Comparison of ENCODE assay signal across 8 cellular contexts in the genomic region with DNA sequence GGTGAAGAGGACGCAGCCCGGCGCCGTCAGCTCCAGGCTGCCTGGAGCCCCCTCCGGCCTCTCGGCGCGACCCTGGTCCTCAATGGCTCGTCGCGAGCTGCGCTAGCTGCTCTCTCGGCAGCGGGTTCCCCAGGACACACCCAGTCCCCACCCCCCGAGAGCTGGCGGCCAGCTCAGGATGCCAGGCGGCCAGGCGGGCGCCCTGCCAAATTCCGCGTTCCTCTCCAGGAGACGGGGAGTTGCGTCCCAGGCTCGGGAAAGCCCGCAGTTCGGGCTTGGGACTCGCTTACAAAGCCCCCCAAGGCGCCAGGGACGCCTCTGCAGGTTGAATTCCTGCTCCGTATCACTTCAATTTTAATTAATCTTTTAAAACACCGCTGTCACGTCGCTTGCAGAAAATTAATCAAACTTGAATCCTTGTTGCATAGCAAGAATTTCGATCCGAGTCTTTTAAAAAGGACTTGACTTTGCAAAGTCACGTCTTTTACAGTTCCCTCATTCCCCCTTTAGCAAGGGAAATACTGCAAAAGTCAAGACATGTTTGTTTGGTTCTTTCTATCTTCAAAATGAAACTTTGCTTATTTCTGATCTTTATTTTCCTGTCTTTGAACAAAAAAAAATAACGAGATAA. TPM values are rescaled to one million over a fixed set of nuclear protein-coding genes. Genes with fewer than 3 reads are reported as not detected.
A peak's percentile ranks its signal among the peaks of the same experiment; 100 is the strongest.
DNase-seq lines count a peak whose midpoint lies in the region; ATAC-seq and TF ChIP-seq lines count a peak whose summit lies in the region.

No MANE protein-coding gene starts in this region.

- H3K4me1 Mint-ChIP-seq in T-helper 1 cell treated with Interleukin-12 subunit alpha and Interleukin-12 subunit beta and Interleukin-4 antibody, amounts not matched to agents 30 μg/mL and 1 μg/mL, for 36 hours (ENCODE audit: low read depth), result peaks cover 18% of the 10 kb centered on the region
- H3K4me1 Mint-ChIP-seq in stimulated activated naive B cell treated with anti-CD40 and anti-IgM and Interleukin-4, amounts not matched to agents 10 μg/mL and 1 μg/mL and 100 μg/mL, for 72 hours, result peaks cover 19 to 45% of the 10 kb centered on the region in 2 donors

- H3K9me3 Mint-ChIP-seq in T-helper 1 cell treated with Interleukin-12 subunit alpha and Interleukin-12 subunit beta and Interleukin-4 antibody, amounts not matched to agents 30 μg/mL and 1 μg/mL, for 36 hours, result no peaks in the 10 kb centered on the region
- H3K9me3 Mint-ChIP-seq in stimulated activated naive B cell treated with anti-CD40 and anti-IgM and Interleukin-4, amounts not matched to agents 10 μg/mL and 1 μg/mL and 100 μg/mL, for 72 hours, result no peaks in the 10 kb centered on the region

- H3K4me2 ChIP-seq in MM.1S (ENCODE audit: low read depth, low read length), result peak overlapping the region; percentile 100

- H3K4me1 ChIP-seq in MM.1S (ENCODE audit: low read length), result no peaks in the 10 kb centered on the region
- peaks cover 45% of the 10 kb centered on the region for H3K4me1 ChIP-seq in effector memory CD4-positive, alpha-beta T cell (ENCODE audit: control insufficient read depth, insufficient read depth, low read length, poor library complexity, severe bottlenecking)

- no peak overlapping the region for H3K27ac ChIP-seq in MM.1S (ENCODE audit: low read length)
- no peak overlapping the region for H3K27ac ChIP-seq in effector memory CD4-positive, alpha-beta T cell (ENCODE audit: insufficient read depth, low read length, poor library complexity, severe bottlenecking)

- H3K27ac Mint-ChIP-seq in T-helper 1 cell treated with Interleukin-12 subunit alpha and Interleukin-12 subunit beta and Interleukin-4 antibody, amounts not matched to agents 30 μg/mL and 1 μg/mL, for 36 hours, result no peak overlapping the region
- H3K27ac Mint-ChIP-seq in stimulated activated naive B cell treated with anti-CD40 and anti-IgM and Interleukin-4, amounts not matched to agents 10 μg/mL and 1 μg/mL and 100 μg/mL, for 72 hours, result no peak overlapping the region

- H3K36me3 Mint-ChIP-seq in T-helper 1 cell treated with Interleukin-12 subunit alpha and Interleukin-12 subunit beta and Interleukin-4 antibody, amounts not matched to agents 30 μg/mL and 1 μg/mL, for 36 hours (ENCODE audit: low read depth), result no peaks in the 10 kb centered on the region
- H3K36me3 Mint-ChIP-seq in stimulated activated naive B cell treated with anti-CD40 and anti-IgM and Interleukin-4, amounts not matched to agents 10 μg/mL and 1 μg/mL and 100 μg/mL, for 72 hours, result no peaks in the 10 kb centered on the region

- no peaks in the 10 kb centered on the region for H3K79me2 ChIP-seq in MM.1S (ENCODE audit: low read length)

- H3K4me3 ChIP-seq in MM.1S (ENCODE audit: low read length), result peak overlapping the region; percentile 84
- peak overlapping the region; percentile 81 for H3K4me3 ChIP-seq in effector memory CD4-positive, alpha-beta T cell (ENCODE audit: insufficient read depth, low read depth, low read length, poor library complexity, severe bottlenecking)
- peak overlapping the region; percentile 58 for H3K4me3 ChIP-seq in lower leg skin (ENCODE audit: low read depth, poor library complexity, severe bottlenecking)

- H3K27me3 ChIP-seq in MM.1S (replicated peaks; ENCODE audit: insufficient read depth, low read length), result peaks cover 47% of the 10 kb centered on the region
- H3K27me3 ChIP-seq in effector memory CD4-positive, alpha-beta T cell (replicated peaks; ENCODE audit: control insufficient read depth, insufficient read depth, low read length, poor library complexity, severe bottlenecking), result peaks cover 61% of the 10 kb centered on the region

- ATAC-seq in stimulated activated naive B cell treated with anti-CD40 and anti-IgM and Interleukin-4, amounts not matched to agents 10 μg/mL and 1 μg/mL and 100 μg/mL, for 72 hours (replicated peaks), result no peak
- ATAC-seq in GM21528 (IDR thresholded peaks at IDR 0.05; ENCODE audit: low FRiP score, unreplicated experiment), result no peak

- intact Hi-C loops in lower leg skin (cut with DNase I; ENCODE audit: low total_unique reads), result loop anchor here (5.0 to 10.0 kb wide), 2 partner anchors 212 to 455 kb away; no protein-coding TSS in a partner anchor

- peak overlapping the region; percentile 99 for H2AFZ ChIP-seq in MM.1S (ENCODE audit: low read length)

- TF ChIP-seq CTCF in MM.1S (IDR thresholded peaks at IDR 0.05; ENCODE audit: low read length), result no peak
- no peak for TF ChIP-seq CTCF in lower leg skin (IDR thresholded peaks at IDR 0.05)

- no peak for TF ChIP-seq POLR2A in lower leg skin (IDR thresholded peaks at IDR 0.05)

- H3K4me3 Mint-ChIP-seq in T-helper 1 cell treated with Interleukin-12 subunit alpha and Interleukin-12 subunit beta and Interleukin-4 antibody, amounts not matched to agents 30 μg/mL and 1 μg/mL, for 36 hours, result peak overlapping the region; percentile 54
- peak overlapping the region; percentile 83 to 85 for H3K4me3 Mint-ChIP-seq in stimulated activated naive B cell treated with anti-CD40 and anti-IgM and Interleukin-4, amounts not matched to agents 10 μg/mL and 1 μg/mL and 100 μg/mL, for 72 hours

- peaks cover 3% of the 10 kb centered on the region; the same call in 1 of the 2 replicates for H3F3A ChIP-seq in MM.1S (ENCODE audit: insufficient read depth, low read length)

- no peaks in the 10 kb centered on the region for H3K9me2 ChIP-seq in MM.1S (replicated peaks; ENCODE audit: insufficient read depth, low read length)

- H3K9ac ChIP-seq in MM.1S (ENCODE audit: low read length), result no peak overlapping the region; the same call in 1 of the 2 replicates

- 2 to 4% methylated on average over 20 to 35 of the region's 37 CpGs for WGBS in lower leg skin, 2 donors

- peaks cover 78% of the 10 kb centered on the region for H3K27me3 Mint-ChIP-seq in T-helper 1 cell treated with Interleukin-12 subunit alpha and Interleukin-12 subunit beta and Interleukin-4 antibody, amounts not matched to agents 30 μg/mL and 1 μg/mL, for 36 hours (ENCODE audit: low read depth)
- H3K27me3 Mint-ChIP-seq in stimulated activated naive B cell treated with anti-CD40 and anti-IgM and Interleukin-4, amounts not matched to agents 10 μg/mL and 1 μg/mL and 100 μg/mL, for 72 hours, result peaks cover 49 to 64% of the 10 kb centered on the region in 2 donors

- H3K9me3 ChIP-seq in MM.1S (replicated peaks; ENCODE audit: insufficient read depth, low read length), result no peaks in the 10 kb centered on the region
- no peaks in the 10 kb centered on the region for H3K9me3 ChIP-seq in effector memory CD4-positive, alpha-beta T cell (ENCODE audit: control insufficient read depth, low read length)

- no peaks in the 10 kb centered on the region for H4K20me1 ChIP-seq in MM.1S (ENCODE audit: insufficient read depth, low read length)

- DNase-seq in T-helper 1 cell (no peak), MM.1S (peak; percentile 30), T1000 (lab: John Stamatoyannopoulos, UW) (peak; percentile 100), lower leg skin (ENCODE audit: low spot score in 2 of 2) (peak; percentile 83 to 97)
- no peak for DNase-seq in effector memory CD4-positive, alpha-beta T cell
- DNase-seq in stimulated activated naive B cell treated with anti-CD40 and anti-IgM and Interleukin-4, amounts not matched to agents 10 μg/mL and 1 μg/mL and 100 μg/mL, for 72 hours, result no peak

- no peaks in the 10 kb centered on the region for H3K36me3 ChIP-seq in MM.1S (replicated peaks; ENCODE audit: insufficient read depth, low read length)
- H3K36me3 ChIP-seq in effector memory CD4-positive, alpha-beta T cell (ENCODE audit: control insufficient read depth, insufficient read depth, low read length), result no peaks in the 10 kb centered on the region

RNA-seq across cellular contexts. Expression of a gene that starts 28.2 kb away (rescaled TPM):
- total RNA-seq in lower leg skin, result 1 to 10 TPM in 2 of 4 donors, under 1 TPM in 2; 0.38 to 1.4 (median 0.96) TPM

RNA-seq across cellular contexts. Expression of a gene that starts 36.7 kb away (rescaled TPM):
- total RNA-seq in lower leg skin, result 100 to 1,000 TPM in 1 of 4 donors, 10 to 100 TPM in 3; 42.8 to 283 (median 48.5) TPM

Comparison
In these comparisons a context has a peak if more than half of its experiments do, and no peak if none do; other contexts are left out.
1. DNase-seq: peak in MM.1S (single experiment), T1000 (single experiment) and lower leg skin (2 of 2); none in T-helper 1 cell (0 of 5), effector memory CD4-positive, alpha-beta T cell (0 of 3) and stimulated activated naive B cell treated with anti-CD40 and anti-IgM and Interleukin-4, amounts not matched to agents 10 μg/mL and 1 μg/mL and 100 μg/mL, for 72 hours (single experiment).
2. Peak in every context shown above with its lines, with median percentiles within 50 percentile points of each other: H3K4me3 ChIP-seq.